6 cellular contexts compared by ENCODE assay signal in genomic region chr12:68819481-68819880, GRCh38. TPM values are rescaled to one million over a fixed set of nuclear protein-coding genes. Genes with fewer than 3 reads are reported as not detected.
DNase-seq lines count a peak whose midpoint lies in the region; ATAC-seq and TF ChIP-seq lines count a peak whose summit lies in the region.
"Not testable (repeated sequence)": the region's sequence is repeated elsewhere in the genome, so short reads cannot be mapped to it uniquely, and the experiment has no call there.

No MANE protein-coding gene starts in this region.

- not testable (repeated sequence) for H3K18ac ChIP-seq in mesenchymal stem cell (ENCODE audit: low read depth in 1 of 2, low read length in 2 of 2)

- not testable (repeated sequence) for H3K4me3 ChIP-seq in SJSA1; mesenchymal stem cell (ENCODE audit: insufficient read depth in 1 of 2, low read depth in 1 of 2, low read length in 2 of 2)

- POLR2A ChIA-PET in CD4-positive, alpha-beta T cell (lab: Charles Lee): interaction anchor here (1.0 kb wide), 1 partner anchor 72 kb away, joined by 3 read pairs; no protein-coding TSS in a partner anchor
- POLR2A ChIA-PET in MCF 10A (lab: Yijun Ruan, JAX): interaction anchor here (0.7 to 7.3 kb wide), 6 partner anchors 8 to 83 kb away, joined by 3 to 62 read pairs (median 8); partner anchors contain the start of gene MDM2

- H3K27me3 Mint-ChIP-seq in CD4-positive, alpha-beta T cell; activated naive CD4-positive, alpha-beta T cell treated with anti-CD3 and anti-CD28 coated beads for 36 hours (ENCODE audit: low read depth); MCF 10A (ENCODE audit: insufficient read depth, unreplicated experiment): not testable (repeated sequence)

- H2BK15ac ChIP-seq in mesenchymal stem cell (ENCODE audit: low read depth, poor library complexity, severe bottlenecking): not testable (repeated sequence)

- not testable (repeated sequence) for H4K8ac ChIP-seq in mesenchymal stem cell (ENCODE audit: low read length)

- H2AFZ ChIP-seq in mesenchymal stem cell (ENCODE audit: low read depth, low read length): not testable (repeated sequence)

- H3K27me3 ChIP-seq in CD4-positive, alpha-beta T cell (ENCODE audit: control insufficient read depth, insufficient read depth, low read length); SJSA1 (replicated peaks); mesenchymal stem cell (ENCODE audit: control insufficient read depth in 1 of 2, insufficient read depth in 1 of 2, low read length in 2 of 2): not testable (repeated sequence)

- H2BK120ac ChIP-seq in mesenchymal stem cell (ENCODE audit: low read depth, low read length): not testable (repeated sequence)

- not testable (repeated sequence) for H2BK12ac ChIP-seq in mesenchymal stem cell (ENCODE audit: low read length in 2 of 2)

- TF ChIP-seq POLR2A in GM19193 (IDR thresholded peaks at IDR 0.05; ENCODE audit: extremely low read depth, insufficient read depth, insufficient read length): peak; percentile 37

- peak overlapping the region; percentile 72 for H3K9ac ChIP-seq in mesenchymal stem cell (ENCODE audit: low read length)

- not testable (repeated sequence) for DNase-seq in CD4-positive, alpha-beta T cell; activated naive CD4-positive, alpha-beta T cell treated with anti-CD3 and anti-CD28 coated beads for 36 hours; MCF 10A (ENCODE audit: unreplicated experiment); mesenchymal stem cell
- DNase-seq in SJSA1 (ENCODE audit: low read depth in 1 of 2, low spot score in 2 of 2): peak; percentile 74 to 94

- H3K4me1 Mint-ChIP-seq in CD4-positive, alpha-beta T cell (ENCODE audit: low read depth): peaks cover 48% of the 10 kb centered on the region
- peaks cover 37% of the 10 kb centered on the region for H3K4me1 Mint-ChIP-seq in activated naive CD4-positive, alpha-beta T cell treated with anti-CD3 and anti-CD28 coated beads for 36 hours (ENCODE audit: low read depth)
- H3K4me1 Mint-ChIP-seq in MCF 10A (ENCODE audit: insufficient read depth, unreplicated experiment): peaks cover 19% of the 10 kb centered on the region

- H3K36me3 Mint-ChIP-seq in CD4-positive, alpha-beta T cell (ENCODE audit: low read depth): peaks cover 77% of the 10 kb centered on the region
- H3K36me3 Mint-ChIP-seq in activated naive CD4-positive, alpha-beta T cell treated with anti-CD3 and anti-CD28 coated beads for 36 hours (ENCODE audit: low read depth): peaks cover 61% of the 10 kb centered on the region
- peaks cover 100% of the 10 kb centered on the region for H3K36me3 Mint-ChIP-seq in MCF 10A (ENCODE audit: insufficient read depth, unreplicated experiment)

- not testable (repeated sequence) for H3K23ac ChIP-seq in mesenchymal stem cell (ENCODE audit: low read length in 2 of 2)

- TF ChIP-seq CTCF in CD4-positive, alpha-beta T cell (IDR thresholded peaks at IDR 0.05); MCF 10A (IDR thresholded peaks at IDR 0.05; ENCODE audit: unreplicated experiment): not testable (repeated sequence)

- not testable (repeated sequence) for H3K4me1 ChIP-seq in SJSA1 (replicated peaks); mesenchymal stem cell (ENCODE audit: control insufficient read depth, insufficient read depth, low read depth, low read length)

- not testable (repeated sequence) for ATAC-seq in CD4-positive, alpha-beta T cell (ENCODE audit: poor library complexity)

- not testable (repeated sequence) for H3K14ac ChIP-seq in mesenchymal stem cell (ENCODE audit: low read length in 2 of 2)

- not testable (repeated sequence) for H3K4me2 ChIP-seq in mesenchymal stem cell (ENCODE audit: low read length, poor library complexity, severe bottlenecking)

- not testable (repeated sequence) for H3K4ac ChIP-seq in mesenchymal stem cell (ENCODE audit: low read depth in 1 of 2, low read length in 2 of 2)

- WGBS in mesenchymal stem cell: 95% methylated on average over 13 of the region's 13 CpGs

- H3K9me3 ChIP-seq in CD4-positive, alpha-beta T cell (ENCODE audit: control insufficient read depth, low read length); SJSA1 (replicated peaks); mesenchymal stem cell (ENCODE audit: control insufficient read depth, low read length): not testable (repeated sequence)

- not testable (repeated sequence) for H2BK5ac ChIP-seq in mesenchymal stem cell (ENCODE audit: low read depth, low read length, poor library complexity, severe bottlenecking)

- H2AK5ac ChIP-seq in mesenchymal stem cell (ENCODE audit: low read length, severe bottlenecking): not testable (repeated sequence)

- not testable (repeated sequence) for H4K91ac ChIP-seq in mesenchymal stem cell (ENCODE audit: low read length)

- CTCF ChIA-PET in CD4-positive, alpha-beta T cell (lab: Charles Lee): interaction anchor here (3.3 kb wide), 1 partner anchor 12 kb away, joined by 23 read pairs; the partner anchor contains the start of gene MDM2
- CTCF ChIA-PET in activated naive CD4-positive, alpha-beta T cell treated with anti-CD3 and anti-CD28 coated beads for 36 hours (lab: Charles Lee): interaction anchor here (0.5 to 1.8 kb wide), 4 partner anchors 11 to 104 kb away, joined by 4 to 7 read pairs (median 4); partner anchors contain the start of gene MDM2
- CTCF ChIA-PET in MCF 10A (lab: Yijun Ruan, JAX): interaction anchor here (0.6 to 3.6 kb wide), 3 partner anchors 10 to 202 kb away, joined by 4 to 28 read pairs (median 7); no protein-coding TSS in a partner anchor

- H3K27ac Mint-ChIP-seq in CD4-positive, alpha-beta T cell: peak overlapping the region; percentile 27
- peak overlapping the region; percentile 13 for H3K27ac Mint-ChIP-seq in activated naive CD4-positive, alpha-beta T cell treated with anti-CD3 and anti-CD28 coated beads for 36 hours
- not testable (repeated sequence) for H3K27ac Mint-ChIP-seq in MCF 10A (ENCODE audit: low read depth, unreplicated experiment)

- H3K27ac ChIP-seq in CD4-positive, alpha-beta T cell (ENCODE audit: low read depth, low read length); SJSA1; mesenchymal stem cell (ENCODE audit: low read length, poor library complexity, severe bottlenecking): not testable (repeated sequence)

- not testable (repeated sequence) for H3K79me1 ChIP-seq in mesenchymal stem cell (replicated peaks; ENCODE audit: low read length, poor library complexity, severe bottlenecking)

- peaks cover 97% of the 10 kb centered on the region for H3K36me3 ChIP-seq in SJSA1
- H3K36me3 ChIP-seq in mesenchymal stem cell (ENCODE audit: control insufficient read depth in 1 of 2, insufficient read depth in 2 of 2, low read depth in 1 of 2, low read length in 2 of 2): peaks cover 28 to 100% of the 10 kb centered on the region in 2 experiments

- H3K9me3 Mint-ChIP-seq in CD4-positive, alpha-beta T cell; activated naive CD4-positive, alpha-beta T cell treated with anti-CD3 and anti-CD28 coated beads for 36 hours; MCF 10A (ENCODE audit: unreplicated experiment): not testable (repeated sequence)

- BruUV-seq in MCF 10A (replicated peaks; lab: Mats Ljungman, UMichigan): not testable (repeated sequence)

- not testable (repeated sequence) for H3K4me3 Mint-ChIP-seq in CD4-positive, alpha-beta T cell; activated naive CD4-positive, alpha-beta T cell treated with anti-CD3 and anti-CD28 coated beads for 36 hours
- peak overlapping the region; percentile 19 for H3K4me3 Mint-ChIP-seq in MCF 10A (ENCODE audit: unreplicated experiment)

- intact Hi-C loops in CD4-positive, alpha-beta T cell (cut with DNase I, micrococcal nuclease): loop anchor here in 1 of 2 experiments (10.0 kb wide), 3 partner anchors 415 to 915 kb away; partner anchors contain the start of genes CCT2, CPSF6 and RAB3IP
- intact Hi-C loops in activated naive CD4-positive, alpha-beta T cell treated with anti-CD3 and anti-CD28 coated beads for 36 hours (cut with micrococcal nuclease); MCF 10A (cut with micrococcal nuclease): not testable (repeated sequence)

RNA-seq across cellular contexts. Expression of gene MDM2, which starts 11.5 kb away (rescaled TPM):
- 10 to 100 TPM; 90.8 TPM for total RNA-seq in CD4-positive, alpha-beta T cell
- 2,133 and 2,408 TPM in 2 replicates for total RNA-seq in SJSA1 (2014; rRNA removed; shearing (Covaris generic))
- 100 to 1,000 TPM; 165 to 166 TPM for total RNA-seq in activated naive CD4-positive, alpha-beta T cell treated with anti-CD3 and anti-CD28 coated beads for 36 hours
- total RNA-seq in MCF 10A (2022): 353 and 383 TPM in 2 replicates
- polyA plus RNA-seq in mesenchymal stem cell (2013, experiment 1 of 2): 95.3 TPM
- 102 TPM for polyA plus RNA-seq in mesenchymal stem cell (2013, experiment 2 of 2)
